11 cellular contexts compared by ENCODE assay signal in genomic region chr18:34647251-34647650, GRCh38.
DNase-seq lines count a peak whose midpoint lies in the region; ATAC-seq, FAIRE-seq and TF ChIP-seq lines count a peak whose summit lies in the region.
"Had no signal": no experiment of that assay in that cellular context is flagged by ENCODE, and none has a peak within 500 bp of the region (broad histone marks: within the 10 kb centered on the region; RNA-seq: fewer than 3 reads in every experiment).

No MANE protein-coding gene starts in this region.

- TF ChIP-seq CTCF in psoas muscle (IDR thresholded peaks at IDR 0.05), result no peak

- no peaks in the 10 kb centered on the region for H3K36me3 ChIP-seq in psoas muscle (ENCODE audit: insufficient read depth in 1 of 2, low read depth in 1 of 2)
- H3K36me3 ChIP-seq: uterus had no signal

- 74 to 89% (median 78%) methylated on average over 4 of the region's 4 CpGs for WGBS in psoas muscle, 3 donors

- FAIRE-seq in RCC 7860 (lab: Jason Lieb, UNC), result no peak

- H3K9me3 ChIP-seq in psoas muscle, result no peaks in the 10 kb centered on the region
- H3K9me3 ChIP-seq: uterus had no signal

- H3K27ac ChIP-seq in psoas muscle, result peak overlapping the region; percentile 82
- H3K27ac ChIP-seq: HL-60 had no signal

- DNase-seq in NCI-H2227 (lab: John Stamatoyannopoulos, UW; ENCODE audit: unreplicated experiment) (peak; percentile 27), NCI-H2227 treated with DMSO at 0.1 percent for 48 hours (lab: John Stamatoyannopoulos, UW) (no peak), NCI-H82 (lab: John Stamatoyannopoulos, UW) (peak; percentile 68), psoas muscle (no peak), RCC 7860 (ENCODE audit: low spot score) (no peak), H4 (ENCODE audit: low spot score) (no peak)
- DNase-seq in stimulated activated CD4-positive, alpha-beta T cell treated with anti-CD3 and anti-CD28 coated beads, Interleukin-12 subunit alpha, Interleukin-12 subunit beta, amount 100 ng/mL, for 4 hours, result no peak
- DNase-seq: ACHN, uterus had no signal

- intact Hi-C loops in psoas muscle (cut with DNase I), result loop anchor here in 1 of 2 donors (10.0 kb wide), 1 partner anchor 152 kb away; no protein-coding TSS in a partner anchor

- ATAC-seq in HG02884 (IDR thresholded peaks at IDR 0.05; ENCODE audit: unreplicated experiment) (peak; percentile 77), psoas muscle (peak in 3 of 4 donors; percentile 25 to 35 (median 28))

- no peak overlapping the region for H3K4me3 ChIP-seq in psoas muscle
- H3K4me3 ChIP-seq: uterus had no signal

- no peaks in the 10 kb centered on the region for H3K27me3 ChIP-seq in psoas muscle (ENCODE audit: insufficient read depth in 3 of 3, low read length in 2 of 3)
- H3K27me3 ChIP-seq: uterus had no signal

- H3K4me1 ChIP-seq in psoas muscle, result peaks cover 42% of the 10 kb centered on the region

Comparison
In these comparisons a context has a peak if more than half of its experiments do, and no peak if none do; other contexts are left out.
1. DNase-seq: peak in NCI-H2227 (single experiment) and NCI-H82 (single experiment); none in NCI-H2227 treated with DMSO at 0.1 percent for 48 hours (single experiment), psoas muscle (0 of 2), RCC 7860 (single experiment), stimulated activated CD4-positive, alpha-beta T cell treated with anti-CD3 and anti-CD28 coated beads, Interleukin-12 subunit alpha, Interleukin-12 subunit beta, amount 100 ng/mL, for 4 hours (single experiment) and H4 (single experiment).